10 cellular contexts compared by ENCODE assay signal in the genomic region with DNA sequence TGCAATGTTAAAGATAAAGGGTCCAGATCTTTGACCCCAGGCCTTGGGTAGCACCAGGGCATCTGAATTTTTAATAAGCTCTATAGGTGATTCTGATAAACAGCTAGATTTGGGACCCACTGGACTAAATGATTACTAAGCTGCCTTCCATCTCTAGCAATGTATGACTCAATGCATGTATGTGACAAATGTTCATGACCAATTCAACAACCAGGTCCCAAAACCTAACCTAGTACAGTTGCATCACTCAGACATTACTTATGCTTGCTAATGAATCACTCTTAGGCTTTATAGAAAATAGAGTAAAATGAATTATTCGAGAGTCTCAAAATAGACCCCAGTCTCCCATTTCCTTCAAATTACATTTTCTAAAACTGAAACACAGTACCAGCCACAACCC. TPM values are rescaled to one million over a fixed set of nuclear protein-coding genes. Genes with fewer than 3 reads are reported as not detected.
DNase-seq lines count a peak whose midpoint lies in the region; ATAC-seq and TF ChIP-seq lines count a peak whose summit lies in the region.
"Had no signal": no experiment of that assay in that cellular context is flagged by ENCODE, and none has a peak within 500 bp of the region (broad histone marks: within the 10 kb centered on the region; RNA-seq: fewer than 3 reads in every experiment).

No MANE protein-coding gene starts in this region.

- H4K20me1 ChIP-seq in osteoblast (ENCODE audit: insufficient read depth, low read length): no peaks in the 10 kb centered on the region

- peaks cover 10% of the 10 kb centered on the region; the same call in 1 of the 2 replicates for H3K4me1 Mint-ChIP-seq in WTC11

- peak overlapping the region; percentile 63 for H3K27ac ChIP-seq in osteoblast (ENCODE audit: low read depth, low read length)

- no peaks in the 10 kb centered on the region for H3K36me3 ChIP-seq in osteoblast (ENCODE audit: insufficient read depth, low read length)
- H3K36me3 ChIP-seq: upper lobe of right lung had no signal

- peak; percentile 82 for DNase-seq in EH (ENCODE audit: low read depth)
- peak; percentile 68 for DNase-seq in LHCN-M2 (ENCODE audit: low read depth)
- DNase-seq in choroid plexus epithelial cell (ENCODE audit: low read depth): peak; percentile 23
- no peak for DNase-seq in osteoblast (ENCODE audit: insufficient read length, low spot score, missing footprints)
- no peak for DNase-seq in HuH-7 (ENCODE audit: low spot score)
- DNase-seq in WTC11 (ENCODE audit: low spot score): no peak
- DNase-seq in superior temporal gyrus (ENCODE audit: extremely low spot score): no peak
- DNase-seq: activated CD4-positive, alpha-beta memory T cell treated with anti-CD3 and anti-CD28 coated beads for 36 hours; upper lobe of right lung had no signal

- POLR2A ChIA-PET in WTC11 (lab: Charles Lee): no interaction called here

- H3K4me1 ChIP-seq in osteoblast (ENCODE audit: insufficient read depth, low read length): peaks cover 18% of the 10 kb centered on the region

- no peaks in the 10 kb centered on the region for H3K36me3 Mint-ChIP-seq in WTC11
- H3K36me3 Mint-ChIP-seq: activated CD4-positive, alpha-beta memory T cell treated with anti-CD3 and anti-CD28 coated beads for 36 hours had no signal

- no peak overlapping the region for H3K27ac Mint-ChIP-seq in WTC11
- H3K27ac Mint-ChIP-seq: activated CD4-positive, alpha-beta memory T cell treated with anti-CD3 and anti-CD28 coated beads for 36 hours had no signal

- no peaks in the 10 kb centered on the region for H3K9me3 ChIP-seq in osteoblast (ENCODE audit: low read depth, low read length)
- H3K9me3 ChIP-seq: upper lobe of right lung had no signal

- TF ChIP-seq CTCF in choroid plexus epithelial cell (conservative IDR thresholded peaks at IDR 0.05; ENCODE audit: low read depth, low read length) (no peak), osteoblast (IDR thresholded peaks at IDR 0.05; ENCODE audit: extremely low read depth, low read depth, low read length) (no peak), WTC11 (IDR thresholded peaks at IDR 0.05) (no peak)

- H3K79me2 ChIP-seq in osteoblast (ENCODE audit: insufficient read depth, low read length): peaks cover 8% of the 10 kb centered on the region

- H3K4me3 ChIP-seq in choroid plexus epithelial cell (ENCODE audit: low read depth, low read length) (no peak overlapping the region), osteoblast (ENCODE audit: insufficient read depth, low read length) (no peak overlapping the region)
- H3K4me3 ChIP-seq: upper lobe of right lung had no signal

- H3K9me3 Mint-ChIP-seq in WTC11: no peaks in the 10 kb centered on the region
- H3K9me3 Mint-ChIP-seq: activated CD4-positive, alpha-beta memory T cell treated with anti-CD3 and anti-CD28 coated beads for 36 hours had no signal

- CTCF ChIA-PET in WTC11 (lab: Charles Lee): interaction anchor here (2.0 to 7.7 kb wide), 2 partner anchors 35 to 70 kb away, joined by 8 to 82 read pairs; no protein-coding TSS in a partner anchor

- H2AFZ ChIP-seq in osteoblast (ENCODE audit: low read length): no peak overlapping the region

- H3K4me3 Mint-ChIP-seq in WTC11: no peak overlapping the region
- H3K4me3 Mint-ChIP-seq: activated CD4-positive, alpha-beta memory T cell treated with anti-CD3 and anti-CD28 coated beads for 36 hours had no signal

- no peaks in the 10 kb centered on the region for H3K27me3 ChIP-seq in osteoblast (ENCODE audit: insufficient read depth, low read length)
- H3K27me3 ChIP-seq: upper lobe of right lung had no signal

- no peaks in the 10 kb centered on the region for H3K27me3 Mint-ChIP-seq in WTC11 (ENCODE audit: low read depth)
- H3K27me3 Mint-ChIP-seq: activated CD4-positive, alpha-beta memory T cell treated with anti-CD3 and anti-CD28 coated beads for 36 hours had no signal

- no peak overlapping the region for H3K4me2 ChIP-seq in osteoblast (ENCODE audit: insufficient read depth, low read length)

- ATAC-seq in WTC11: no peak
- no peak for ATAC-seq in HG03025 (IDR thresholded peaks at IDR 0.05; ENCODE audit: low FRiP score, unreplicated experiment)
- ATAC-seq: upper lobe of right lung had no signal

TF ChIP-seq in WTC11, 78 proteins besides CTCF, POLR2A, EP300 and RAD21 (continues in another document):
- TF ChIP-seq, protein P1, sequence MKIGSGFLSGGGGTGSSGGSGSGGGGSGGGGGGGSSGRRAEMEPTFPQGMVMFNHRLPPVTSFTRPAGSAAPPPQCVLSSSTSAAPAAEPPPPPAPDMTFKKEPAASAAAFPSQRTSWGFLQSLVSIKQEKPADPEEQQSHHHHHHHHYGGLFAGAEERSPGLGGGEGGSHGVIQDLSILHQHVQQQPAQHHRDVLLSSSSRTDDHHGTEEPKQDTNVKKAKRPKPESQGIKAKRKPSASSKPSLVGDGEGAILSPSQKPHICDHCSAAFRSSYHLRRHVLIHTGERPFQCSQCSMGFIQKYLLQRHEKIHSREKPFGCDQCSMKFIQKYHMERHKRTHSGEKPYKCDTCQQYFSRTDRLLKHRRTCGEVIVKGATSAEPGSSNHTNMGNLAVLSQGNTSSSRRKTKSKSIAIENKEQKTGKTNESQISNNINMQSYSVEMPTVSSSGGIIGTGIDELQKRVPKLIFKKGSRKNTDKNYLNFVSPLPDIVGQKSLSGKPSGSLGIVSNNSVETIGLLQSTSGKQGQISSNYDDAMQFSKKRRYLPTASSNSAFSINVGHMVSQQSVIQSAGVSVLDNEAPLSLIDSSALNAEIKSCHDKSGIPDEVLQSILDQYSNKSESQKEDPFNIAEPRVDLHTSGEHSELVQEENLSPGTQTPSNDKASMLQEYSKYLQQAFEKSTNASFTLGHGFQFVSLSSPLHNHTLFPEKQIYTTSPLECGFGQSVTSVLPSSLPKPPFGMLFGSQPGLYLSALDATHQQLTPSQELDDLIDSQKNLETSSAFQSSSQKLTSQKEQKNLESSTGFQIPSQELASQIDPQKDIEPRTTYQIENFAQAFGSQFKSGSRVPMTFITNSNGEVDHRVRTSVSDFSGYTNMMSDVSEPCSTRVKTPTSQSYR (CRISPR knock-in tag; IDR thresholded peaks at IDR 0.05): no peak
- TF ChIP-seq NFYB (CRISPR knock-in tag; conservative IDR thresholded peaks at IDR 0.05; ENCODE audit: low read depth) (no peak), CREM (CRISPR knock-in tag; IDR thresholded peaks at IDR 0.05) (no peak), NFATC4 (CRISPR knock-in tag; IDR thresholded peaks at IDR 0.05) (no peak), SMAD4 (CRISPR knock-in tag; IDR thresholded peaks at IDR 0.05) (no peak), GRHL2 (CRISPR knock-in tag; IDR thresholded peaks at IDR 0.05; ENCODE audit: insufficient replicate concordance, severe bottlenecking) (no peak), ZNF416 (CRISPR knock-in tag; IDR thresholded peaks at IDR 0.05) (no peak), GTF2I (CRISPR knock-in tag; conservative IDR thresholded peaks at IDR 0.05) (no peak)
- TF ChIP-seq, protein P2, sequence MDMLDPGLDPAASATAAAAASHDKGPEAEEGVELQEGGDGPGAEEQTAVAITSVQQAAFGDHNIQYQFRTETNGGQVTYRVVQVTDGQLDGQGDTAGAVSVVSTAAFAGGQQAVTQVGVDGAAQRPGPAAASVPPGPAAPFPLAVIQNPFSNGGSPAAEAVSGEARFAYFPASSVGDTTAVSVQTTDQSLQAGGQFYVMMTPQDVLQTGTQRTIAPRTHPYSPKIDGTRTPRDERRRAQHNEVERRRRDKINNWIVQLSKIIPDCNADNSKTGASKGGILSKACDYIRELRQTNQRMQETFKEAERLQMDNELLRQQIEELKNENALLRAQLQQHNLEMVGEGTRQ (CRISPR knock-in tag; IDR thresholded peaks at IDR 0.05): no peak
- TF ChIP-seq, protein P3, sequence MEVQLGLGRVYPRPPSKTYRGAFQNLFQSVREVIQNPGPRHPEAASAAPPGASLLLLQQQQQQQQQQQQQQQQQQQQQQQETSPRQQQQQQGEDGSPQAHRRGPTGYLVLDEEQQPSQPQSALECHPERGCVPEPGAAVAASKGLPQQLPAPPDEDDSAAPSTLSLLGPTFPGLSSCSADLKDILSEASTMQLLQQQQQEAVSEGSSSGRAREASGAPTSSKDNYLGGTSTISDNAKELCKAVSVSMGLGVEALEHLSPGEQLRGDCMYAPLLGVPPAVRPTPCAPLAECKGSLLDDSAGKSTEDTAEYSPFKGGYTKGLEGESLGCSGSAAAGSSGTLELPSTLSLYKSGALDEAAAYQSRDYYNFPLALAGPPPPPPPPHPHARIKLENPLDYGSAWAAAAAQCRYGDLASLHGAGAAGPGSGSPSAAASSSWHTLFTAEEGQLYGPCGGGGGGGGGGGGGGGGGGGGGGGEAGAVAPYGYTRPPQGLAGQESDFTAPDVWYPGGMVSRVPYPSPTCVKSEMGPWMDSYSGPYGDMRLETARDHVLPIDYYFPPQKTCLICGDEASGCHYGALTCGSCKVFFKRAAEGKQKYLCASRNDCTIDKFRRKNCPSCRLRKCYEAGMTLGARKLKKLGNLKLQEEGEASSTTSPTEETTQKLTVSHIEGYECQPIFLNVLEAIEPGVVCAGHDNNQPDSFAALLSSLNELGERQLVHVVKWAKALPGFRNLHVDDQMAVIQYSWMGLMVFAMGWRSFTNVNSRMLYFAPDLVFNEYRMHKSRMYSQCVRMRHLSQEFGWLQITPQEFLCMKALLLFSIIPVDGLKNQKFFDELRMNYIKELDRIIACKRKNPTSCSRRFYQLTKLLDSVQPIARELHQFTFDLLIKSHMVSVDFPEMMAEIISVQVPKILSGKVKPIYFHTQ (CRISPR knock-in tag; IDR thresholded peaks at IDR 0.05): no peak
- TF ChIP-seq, protein P4, sequence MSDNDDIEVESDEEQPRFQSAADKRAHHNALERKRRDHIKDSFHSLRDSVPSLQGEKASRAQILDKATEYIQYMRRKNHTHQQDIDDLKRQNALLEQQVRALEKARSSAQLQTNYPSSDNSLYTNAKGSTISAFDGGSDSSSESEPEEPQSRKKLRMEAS (CRISPR knock-in tag; IDR thresholded peaks at IDR 0.05): no peak
- TF ChIP-seq, protein P5, sequence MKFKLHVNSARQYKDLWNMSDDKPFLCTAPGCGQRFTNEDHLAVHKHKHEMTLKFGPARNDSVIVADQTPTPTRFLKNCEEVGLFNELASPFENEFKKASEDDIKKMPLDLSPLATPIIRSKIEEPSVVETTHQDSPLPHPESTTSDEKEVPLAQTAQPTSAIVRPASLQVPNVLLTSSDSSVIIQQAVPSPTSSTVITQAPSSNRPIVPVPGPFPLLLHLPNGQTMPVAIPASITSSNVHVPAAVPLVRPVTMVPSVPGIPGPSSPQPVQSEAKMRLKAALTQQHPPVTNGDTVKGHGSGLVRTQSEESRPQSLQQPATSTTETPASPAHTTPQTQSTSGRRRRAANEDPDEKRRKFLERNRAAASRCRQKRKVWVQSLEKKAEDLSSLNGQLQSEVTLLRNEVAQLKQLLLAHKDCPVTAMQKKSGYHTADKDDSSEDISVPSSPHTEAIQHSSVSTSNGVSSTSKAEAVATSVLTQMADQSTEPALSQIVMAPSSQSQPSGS (CRISPR knock-in tag; IDR thresholded peaks at IDR 0.05; ENCODE audit: borderline replicate concordance, low read depth): no peak

RNA-seq across cellular contexts. Expression of a gene that starts 35.5 kb away (rescaled TPM):
- total RNA-seq in LHCN-M2 (2014; rRNA removed): 28.4 and 29.3 TPM in 2 replicates
- polyA plus RNA-seq in LHCN-M2 (2012): 25.9 TPM
- 99.6 and 103 TPM in 2 replicates for total RNA-seq in osteoblast
- total RNA-seq in WTC11 (2021): 5.4 to 5.9 TPM (median 5.6 TPM) in 3 replicates

Comparison
In these comparisons a context has a peak if more than half of its experiments do, and no peak if none do; other contexts are left out.
1. DNase-seq: peak in EH (single experiment), LHCN-M2 (single experiment) and choroid plexus epithelial cell (single experiment); none in osteoblast (single experiment), HuH-7 (single experiment), WTC11 (single experiment) and superior temporal gyrus (single experiment).